Comparison of ENCODE assay signal across 28 cellular contexts in genomic region chr1:9946315-9946714, GRCh38. TPM values are rescaled to one million over a fixed set of nuclear protein-coding genes. Genes with fewer than 3 reads are reported as not detected.
"Had no signal": no experiment of that assay in that cellular context is flagged by ENCODE, and none has a peak within 500 bp of the region (broad histone marks: within the 10 kb centered on the region; RNA-seq: fewer than 3 reads in every experiment).

No MANE protein-coding gene starts in this region.

- H3K9me3 Mint-ChIP-seq: dendritic cell treated with granulocyte-macrophage colony-stimulating factor and Interleukin-4, amounts not matched to agents 40 ng/mL and 50 ng/mL, for 4 days; endodermal cell; natural killer cell; stimulated activated naive CD8-positive, alpha-beta T cell treated with anti-CD3 and anti-CD28 coated beads, Interleukin-15, amount 100 ng/mL, for 72 hours had no signal

- H3K4me3 Mint-ChIP-seq: dendritic cell treated with granulocyte-macrophage colony-stimulating factor and Interleukin-4, amounts not matched to agents 40 ng/mL and 50 ng/mL, for 4 days; endodermal cell; stimulated activated naive CD8-positive, alpha-beta T cell treated with anti-CD3 and anti-CD28 coated beads, Interleukin-15, amount 100 ng/mL, for 72 hours had no signal

- DNase-seq: colonic mucosa; effector CD8-positive, alpha-beta T cell; endodermal cell; foreskin fibroblast; heart left ventricle; kidney; left cardiac atrium; left lung; mesendoderm; natural killer cell; pancreas; right lobe of liver; small intestine; stimulated activated CD4-positive, alpha-beta T cell treated with anti-CD3 and anti-CD28 coated beads, Interleukin-15, amount 100 ng/mL, for 24 hours; stimulated activated CD4-positive, alpha-beta T cell treated with anti-CD3 and anti-CD28 coated beads, Interleukin-2, amount 100 ng/mL, for 48 hours; stimulated activated naive CD4-positive, alpha-beta T cell; stimulated activated naive CD8-positive, alpha-beta T cell treated with anti-CD3 and anti-CD28 coated beads, Interleukin-15, amount 100 ng/mL, for 72 hours; transverse colon had no signal

- ATAC-seq: esophagus mucosa; gastroesophageal sphincter; heart left ventricle; left cardiac atrium; left lung; natural killer cell; pancreas; right lobe of liver; stimulated activated naive CD8-positive, alpha-beta T cell treated with anti-CD3 and anti-CD28 coated beads, Interleukin-15, amount 100 ng/mL, for 72 hours had no signal

- H3K36me3 Mint-ChIP-seq: natural killer cell had no signal

- H3K4me1 ChIP-seq: colonic mucosa had no signal

- H3K27me3 ChIP-seq: colonic mucosa, gastroesophageal sphincter, heart left ventricle, hepatocyte, left lung, neutrophil, pancreas, right lobe of liver, suprapubic skin, transverse colon, vagina had no signal

- H3K9me3 ChIP-seq: colonic mucosa, gastroesophageal sphincter, heart left ventricle, left lung, neutrophil, pancreas, right lobe of liver, suprapubic skin, transverse colon, vagina had no signal

- H3K27ac ChIP-seq: colonic mucosa, epithelial cell of prostate, gastroesophageal sphincter, heart left ventricle, hepatocyte, left lung, neutrophil, pancreas, right lobe of liver, suprapubic skin, transverse colon, vagina had no signal

- H3K27me3 Mint-ChIP-seq: dendritic cell treated with granulocyte-macrophage colony-stimulating factor and Interleukin-4, amounts not matched to agents 40 ng/mL and 50 ng/mL, for 4 days; stimulated activated naive CD8-positive, alpha-beta T cell treated with anti-CD3 and anti-CD28 coated beads, Interleukin-15, amount 100 ng/mL, for 72 hours had no signal

- H3K36me3 ChIP-seq: colonic mucosa, pancreas, right lobe of liver, transverse colon, vagina had no signal

- H3K27ac Mint-ChIP-seq: dendritic cell treated with granulocyte-macrophage colony-stimulating factor and Interleukin-4, amounts not matched to agents 40 ng/mL and 50 ng/mL, for 4 days; endodermal cell; natural killer cell; stimulated activated naive CD8-positive, alpha-beta T cell treated with anti-CD3 and anti-CD28 coated beads, Interleukin-15, amount 100 ng/mL, for 72 hours had no signal

- H3K4me3 ChIP-seq: colonic mucosa, gastroesophageal sphincter, heart left ventricle, hepatocyte, left lung, pancreas, right lobe of liver, suprapubic skin, transverse colon, vagina had no signal

RNA-seq across cellular contexts. Expression of gene RBP7, which starts 50.7 kb away (rescaled TPM):
- total RNA-seq: lung microvascular endothelial cell, myocyte had no signal
